ENCODE assay signal across 22 cellular contexts in the genomic region with DNA sequence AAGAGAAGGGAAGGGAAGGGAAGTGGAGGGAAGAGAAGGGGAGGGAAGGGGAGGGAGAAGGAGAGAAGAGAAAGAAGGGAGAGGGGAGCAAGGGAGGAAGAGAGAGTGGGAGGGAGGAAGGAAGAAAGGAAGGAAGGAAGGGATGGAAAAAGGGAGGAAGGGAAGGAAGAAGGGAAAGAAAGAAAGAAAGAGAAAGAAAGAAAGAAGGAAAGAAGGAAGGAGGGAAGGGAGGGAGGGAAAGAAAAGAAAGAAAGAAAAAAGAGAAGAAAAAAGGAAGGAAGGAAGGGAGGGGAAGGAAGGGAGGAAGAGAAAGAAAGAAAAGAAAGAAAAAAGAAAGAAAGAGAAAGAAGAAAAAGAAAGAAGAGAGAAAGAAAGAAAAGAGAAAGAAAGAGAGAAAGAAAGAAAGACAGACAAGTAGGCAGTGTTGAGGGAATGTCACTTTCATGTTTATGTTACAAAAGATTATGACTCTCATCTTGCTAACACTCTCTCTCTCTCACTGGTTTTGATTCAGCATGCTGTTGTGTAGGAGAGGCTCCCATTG. TPM values are rescaled to one million over a fixed set of nuclear protein-coding genes. Genes with fewer than 3 reads are reported as not detected.
"Had no signal": no experiment of that assay in that cellular context is flagged by ENCODE, and none has a peak within 500 bp of the region (broad histone marks: within the 10 kb centered on the region; RNA-seq: fewer than 3 reads in every experiment).

No MANE protein-coding gene starts in this region.

- H3K36me3 ChIP-seq: MG63, SJSA1 had no signal

- H3K4me3 ChIP-seq: MG63, SJSA1, SK-N-MC had no signal

- FAIRE-seq: RCC 7860 had no signal

- H3K27ac ChIP-seq: SJSA1, SK-N-MC had no signal

- H3K4me1 ChIP-seq: SJSA1 had no signal

- H3K27me3 ChIP-seq: MG63, SJSA1 had no signal

- DNase-seq: KBM-7, MG63, NCI-H1092, NCI-H1105 treated with DMSO at 0.1 percent for 48 hours, NCI-H1417 treated with DMSO at 0.1 percent for 48 hours, NCI-H187, NCI-H2029, NCI-H2081 treated with DMSO at 0.1 percent for 48 hours, NCI-H2171, NCI-H226, NCI-H446, NCI-H510A, NCI-H524 treated with DMSO at 0.1 percent for 48 hours, NCI-H69, NCI-H774, Right ventricle myocardium superior, RPMI8226, SIG-M5 had no signal

- H3K9me3 ChIP-seq: MG63, SJSA1 had no signal

RNA-seq across cellular contexts. Expression of a gene that starts 58.0 kb away (rescaled TPM):
- total RNA-seq: Right ventricle myocardium superior; T-helper 1 cell treated with Interleukin-12 subunit alpha and Interleukin-12 subunit beta and Interleukin-4 antibody, amounts not matched to agents 30 ng/mL and 1 ng/mL, for 36 hours had no signal
